8 cellular contexts compared by ENCODE assay signal in the genomic region with DNA sequence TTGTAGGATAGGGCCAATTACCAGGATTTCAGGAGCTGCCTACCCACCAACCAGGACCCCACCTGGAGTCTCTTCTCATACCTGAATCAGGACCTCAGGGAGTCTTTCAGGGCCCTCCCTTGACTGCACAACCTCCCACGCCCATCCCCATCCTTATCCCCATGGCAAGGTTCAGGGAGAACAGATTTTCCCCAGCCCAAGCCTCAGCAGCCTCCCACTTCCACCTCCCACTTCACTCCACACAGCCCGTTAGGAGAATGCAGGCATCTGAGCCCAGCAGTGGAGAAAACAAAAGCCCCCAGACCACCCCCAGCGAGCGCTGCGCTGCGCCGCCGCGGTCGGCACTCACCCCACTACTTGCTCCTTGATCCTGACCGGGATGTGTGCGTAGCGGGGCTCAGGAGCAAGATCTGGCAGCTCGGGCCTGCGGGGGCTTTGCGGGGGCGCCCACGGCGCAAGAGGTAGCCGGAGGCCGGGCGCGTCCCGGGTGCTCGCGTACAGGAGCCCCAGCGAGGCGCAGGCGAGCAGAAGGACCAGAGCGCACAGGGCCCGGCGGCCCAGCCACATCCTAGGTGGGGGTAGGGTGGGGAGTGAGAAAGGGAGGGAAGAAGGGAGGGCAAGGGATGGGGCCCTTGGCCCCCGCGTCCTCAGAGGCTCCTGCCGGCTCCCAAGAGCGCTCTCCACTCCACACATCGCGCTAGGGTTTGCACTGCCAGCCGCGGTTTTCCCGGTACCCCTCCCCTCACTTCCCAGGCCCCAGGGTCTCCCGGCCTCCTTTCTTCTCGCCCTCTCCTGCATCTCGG. TPM values are rescaled to one million over a fixed set of nuclear protein-coding genes. Genes with fewer than 3 reads are reported as not detected.
DNase-seq lines count a peak whose midpoint lies in the region; ATAC-seq and TF ChIP-seq lines count a peak whose summit lies in the region.

No MANE protein-coding gene starts in this region.

- peaks cover 23% of the 10 kb centered on the region for H3K27me3 Mint-ChIP-seq in endothelial cell (ENCODE audit: unreplicated experiment)

- H3K4me2 ChIP-seq in PC-3 (ENCODE audit: low read length): peak overlapping the region; percentile 99

- intact Hi-C loops in PC-3 (cut with micrococcal nuclease): no loop called here

- POLR2A ChIA-PET in PC-3 (lab: Charles Lee; ENCODE audit: unreplicated experiment): interaction anchor here (0.5 kb wide), 1 partner anchor 590 kb away, joined by 4 read pairs; no protein-coding TSS in a partner anchor

- no peak for DNase-seq in PC-3
- DNase-seq in endothelial cell (ENCODE audit: low spot score): peak; percentile 16
- no peak for DNase-seq in HCEC 1CT
- no peak for DNase-seq in NCI-H446 treated with DMSO at 0.1 percent for 48 hours (lab: John Stamatoyannopoulos, UW)
- DNase-seq in NK-92 treated with Interleukin-12 subunit alpha and Interleukin-12 subunit beta, amount 100 ng/mL, for 24 hours (lab: John Stamatoyannopoulos, UW): no peak

- H2AFZ ChIP-seq in PC-3 (ENCODE audit: low read length) (peak overlapping the region; percentile 98), neuron (ENCODE audit: low read depth, low read length) (peak overlapping the region; percentile 98)

- H3K4me3 ChIP-seq in PC-3 (ENCODE audit: low read length): peak overlapping the region; percentile 97
- H3K4me3 ChIP-seq in neuron (ENCODE audit: low read length): peak overlapping the region; percentile 64

- H3K4me3 Mint-ChIP-seq in endothelial cell (ENCODE audit: unreplicated experiment): no peak overlapping the region

- no peaks in the 10 kb centered on the region for H3K9me2 ChIP-seq in PC-3 (replicated peaks; ENCODE audit: low read length)

- H4K20me1 ChIP-seq in PC-3 (ENCODE audit: low read length): no peaks in the 10 kb centered on the region

- H3K27ac Mint-ChIP-seq in endothelial cell (ENCODE audit: unreplicated experiment): no peak overlapping the region

- H3K9me3 Mint-ChIP-seq in endothelial cell (ENCODE audit: unreplicated experiment): no peaks in the 10 kb centered on the region

- BruUV-seq in PC-3 (replicated peaks; lab: Mats Ljungman, UMichigan): no TSS peak

- H3K9ac ChIP-seq in ES-I3 (ENCODE audit: low read depth, low read length) (peak overlapping the region; percentile 55; the same call in 1 of the 2 replicates), PC-3 (ENCODE audit: low read length) (peak overlapping the region; percentile 77)

- CTCF ChIA-PET in PC-3 (lab: Charles Lee): interaction anchor here (0.6 kb wide), 1 partner anchor 23 kb away, joined by 4 read pairs; no protein-coding TSS in a partner anchor

- H3K27me3 ChIP-seq in PC-3 (ENCODE audit: low read length) (no peaks in the 10 kb centered on the region), neuron (ENCODE audit: insufficient read depth, low read length) (no peaks in the 10 kb centered on the region)

- no peaks in the 10 kb centered on the region for H3F3A ChIP-seq in PC-3 (ENCODE audit: low read length, unreplicated experiment)

- peaks cover 5% of the 10 kb centered on the region for H3K4me1 Mint-ChIP-seq in endothelial cell (ENCODE audit: unreplicated experiment)

- peak; percentile 6; the same call in 1 of the 2 replicates for ATAC-seq in PC-3
- no peak for ATAC-seq in HG03469 (IDR thresholded peaks at IDR 0.05; ENCODE audit: unreplicated experiment)

- H3K36me3 ChIP-seq in ES-I3 (ENCODE audit: insufficient read depth, low read length) (no peaks in the 10 kb centered on the region), PC-3 (ENCODE audit: low read depth, low read length) (no peaks in the 10 kb centered on the region; the same call in 1 of the 2 replicates), neuron (ENCODE audit: insufficient read depth, low read length) (peaks cover 23% of the 10 kb centered on the region)

- H3K27ac ChIP-seq in PC-3 (ENCODE audit: low read length): no peak overlapping the region

- no peaks in the 10 kb centered on the region for H3K36me3 Mint-ChIP-seq in endothelial cell (ENCODE audit: low read depth, unreplicated experiment)

- TF ChIP-seq CTCF in PC-3 (conservative IDR thresholded peaks at IDR 0.05; ENCODE audit: low read depth, low read length) (no peak), endothelial cell (IDR thresholded peaks at IDR 0.05; ENCODE audit: unreplicated experiment) (no peak)

- peaks cover 12% of the 10 kb centered on the region for H3K79me2 ChIP-seq in PC-3 (ENCODE audit: low read length)

- H3K9me3 ChIP-seq in ES-I3 (ENCODE audit: control insufficient read depth, insufficient read depth, low read length) (no peaks in the 10 kb centered on the region), PC-3 (ENCODE audit: low read length) (no peaks in the 10 kb centered on the region), neuron (ENCODE audit: low read length) (no peaks in the 10 kb centered on the region)

- peaks cover 4% of the 10 kb centered on the region; the same call in 1 of the 2 replicates for H3K4me1 ChIP-seq in ES-I3 (ENCODE audit: insufficient read depth, low read length)
- H3K4me1 ChIP-seq in PC-3 (ENCODE audit: insufficient read depth, low read length): peaks cover 17% of the 10 kb centered on the region
- H3K4me1 ChIP-seq in neuron (ENCODE audit: insufficient read depth, low read length): peaks cover 16% of the 10 kb centered on the region

RNA-seq across cellular contexts. Expression of a gene that starts 1.2 kb away (rescaled TPM):
- total RNA-seq in PC-3 (2014; rRNA removed) (39.0 and 42.3 TPM in 2 replicates), endothelial cell (ENCODE audit: unreplicated experiment) (1.3 TPM)

RNA-seq across cellular contexts. Expression of a gene that starts 20.5 kb away (rescaled TPM):
- total RNA-seq in PC-3 (2014; rRNA removed) (10.0 and 18.1 TPM in 2 replicates), endothelial cell (ENCODE audit: unreplicated experiment) (20.0 TPM)

RNA-seq across cellular contexts. Expression of a gene that starts 27.1 kb away (rescaled TPM):
- total RNA-seq in PC-3 (2014; rRNA removed): 11.9 and 15.9 TPM in 2 replicates
- total RNA-seq in endothelial cell (ENCODE audit: unreplicated experiment): 43.7 TPM

RNA-seq across cellular contexts. Expression of a gene that starts 40.8 kb away (rescaled TPM):
- total RNA-seq in PC-3 (2014; rRNA removed): 83.6 and 88.6 TPM in 2 replicates
- total RNA-seq in endothelial cell (ENCODE audit: unreplicated experiment): 18.5 TPM

Comparison
In these comparisons a context has a peak if more than half of its experiments do, and no peak if none do; other contexts are left out.
1. RNA of a gene that starts 1.2 kb away (total RNA-seq): 39.0 to 42.3 TPM in PC-3; 1.3 TPM in endothelial cell (single experiment); every median in the first group is over 10 times any median in the second.